9 cellular contexts compared by ENCODE assay signal in the genomic region with DNA sequence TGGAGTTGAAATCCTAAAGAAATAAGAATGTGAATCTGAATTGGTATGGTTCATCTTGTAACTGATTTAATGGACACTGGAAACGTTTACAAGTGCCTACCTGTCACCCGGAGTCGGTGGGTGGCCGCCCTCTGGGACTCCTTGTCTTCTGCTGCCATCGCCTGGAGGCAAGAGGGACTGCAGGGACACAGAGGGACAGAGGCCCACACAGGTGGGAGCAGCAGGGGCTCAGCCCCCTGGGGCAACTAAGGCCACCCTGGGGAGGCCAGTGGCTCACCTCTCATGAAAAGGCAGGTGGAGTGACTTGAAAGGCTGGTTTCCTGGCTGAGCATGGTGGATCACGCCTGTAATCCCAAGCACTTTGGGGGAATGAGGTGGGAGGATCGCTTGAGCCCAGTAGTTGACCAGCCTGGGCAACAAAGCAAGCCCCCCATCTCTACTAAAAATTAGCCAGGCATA. TPM values are rescaled to one million over a fixed set of nuclear protein-coding genes. Genes with fewer than 3 reads are reported as not detected.
A peak's percentile ranks its signal among the peaks of the same experiment; 100 is the strongest.
DNase-seq lines count a peak whose midpoint lies in the region; ATAC-seq and TF ChIP-seq lines count a peak whose summit lies in the region.
"Had no signal": no experiment of that assay in that cellular context is flagged by ENCODE, and none has a peak within 500 bp of the region (broad histone marks: within the 10 kb centered on the region; RNA-seq: fewer than 3 reads in every experiment).

No MANE protein-coding gene starts in this region.

- no peak overlapping the region for H3K27ac Mint-ChIP-seq in GM23338

- DNase-seq in AG09319 (ENCODE audit: extremely low read depth, low read depth) = peak; percentile 44
- DNase-seq in GM23338 (ENCODE audit: low spot score) = peak; percentile 77
- DNase-seq in NCI-H446 (lab: John Stamatoyannopoulos, UW) = peak; percentile 21 to 70
- DNase-seq in activated CD4-positive, alpha-beta T cell treated with anti-CD3 and anti-CD28 coated beads for 4 hours = peak; percentile 80 to 82
- peak; percentile 83 for DNase-seq in cerebellum (ENCODE audit: low spot score)
- peak; percentile 68 to 94 for DNase-seq in lower leg skin (ENCODE audit: low spot score in 2 of 2)
- DNase-seq in stimulated activated CD4-positive, alpha-beta T cell treated with anti-CD3 and anti-CD28 coated beads, TNF-alpha, amount 100 ng/mL, for 48 hours (ENCODE audit: low read depth in 3 of 3) = peak; percentile 70 to 79 (median 73)
- DNase-seq in GF-D8 (lab: John Stamatoyannopoulos, UW) = no peak

- H3K36me3 Mint-ChIP-seq in GM23338 (ENCODE audit: low read depth) = no peaks in the 10 kb centered on the region

- H3K9me2 ChIP-seq in GM23338 (ENCODE audit: insufficient read depth) = no peaks in the 10 kb centered on the region

- TF ChIP-seq CTCF in AG09319 (IDR thresholded peaks at IDR 0.05; ENCODE audit: low read depth, low read length) (peak; percentile 95), GM23338 (conservative IDR thresholded peaks at IDR 0.05; ENCODE audit: low read depth in 2 of 2) (peak; percentile 81 to 97), lower leg skin (IDR thresholded peaks at IDR 0.05) (peak in 2 of 3 donors; percentile 45 to 95)

- H3K4me3 Mint-ChIP-seq in GM23338 = no peak overlapping the region

- no peak overlapping the region; the same call in 1 of the 2 replicates for H3K4me2 ChIP-seq in GM23338

- peaks cover 4% of the 10 kb centered on the region for H3K27me3 Mint-ChIP-seq in GM23338 (ENCODE audit: insufficient read depth, low read depth, poor library complexity)

- H3K36me3 ChIP-seq in GM23338 (ENCODE audit: insufficient read depth) = no peaks in the 10 kb centered on the region

- H3F3A ChIP-seq in GM23338 (replicated peaks; ENCODE audit: low read depth) = 0 out of 2 replicates have a peak, but pooled peaks cover 5% of the 10 kb centered on the region

- H2AFZ ChIP-seq in GM23338 = peak overlapping the region; percentile 72; the same call in 1 of the 2 replicates

- intact Hi-C loops in lower leg skin (cut with DNase I; ENCODE audit: low total_unique reads) = no loop called here

- no peaks in the 10 kb centered on the region for H3K4me1 Mint-ChIP-seq in GM23338

- no peaks in the 10 kb centered on the region for H3K9me3 Mint-ChIP-seq in GM23338

- ATAC-seq in GM23338 = peak; percentile 95

- WGBS in lower leg skin, 2 donors = 23 to 24% methylated on average over 7 of the region's 7 CpGs

- no peaks in the 10 kb centered on the region for H3K27me3 ChIP-seq in GM23338 (ENCODE audit: insufficient read depth)

- H3K4me3 ChIP-seq in GM23338 = no peak overlapping the region
- H3K4me3 ChIP-seq in lower leg skin (ENCODE audit: low read depth, poor library complexity, severe bottlenecking) = no peak overlapping the region

- H4K20me1 ChIP-seq in GM23338 (replicated peaks; ENCODE audit: insufficient read depth) = no peaks in the 10 kb centered on the region

- TF ChIP-seq POLR2A in lower leg skin (IDR thresholded peaks at IDR 0.05) = no peak

- H3K27ac ChIP-seq in GM23338 (ENCODE audit: low read depth) = no peak overlapping the region; the same call in 1 of the 2 replicates

- no peaks in the 10 kb centered on the region for H3K4me1 ChIP-seq in GM23338 (ENCODE audit: insufficient read depth)

- H3K79me2 ChIP-seq in GM23338 (replicated peaks; ENCODE audit: insufficient read depth) = no peaks in the 10 kb centered on the region

TF ChIP-seq in GM23338, 12 proteins besides CTCF, POLR2A, EP300 and RAD21 (continues in another document):
- TF ChIP-seq EZH2phosphoT487 (IDR thresholded peaks at IDR 0.05; ENCODE audit: unreplicated experiment) (no peak), ZNF114 (CRISPR knock-in tag; IDR thresholded peaks at IDR 0.05) (no peak), ZNF331 (CRISPR knock-in tag; IDR thresholded peaks at IDR 0.05; ENCODE audit: low read depth) (no peak), POLR2AphosphoS5 (IDR thresholded peaks at IDR 0.05; ENCODE audit: low read depth) (no peak), REST (IDR thresholded peaks at IDR 0.05; ENCODE audit: unreplicated experiment) (no peak), NANOG (IDR thresholded peaks at IDR 0.05; ENCODE audit: borderline replicate concordance) (no peak)
- TF ChIP-seq, protein P1, sequence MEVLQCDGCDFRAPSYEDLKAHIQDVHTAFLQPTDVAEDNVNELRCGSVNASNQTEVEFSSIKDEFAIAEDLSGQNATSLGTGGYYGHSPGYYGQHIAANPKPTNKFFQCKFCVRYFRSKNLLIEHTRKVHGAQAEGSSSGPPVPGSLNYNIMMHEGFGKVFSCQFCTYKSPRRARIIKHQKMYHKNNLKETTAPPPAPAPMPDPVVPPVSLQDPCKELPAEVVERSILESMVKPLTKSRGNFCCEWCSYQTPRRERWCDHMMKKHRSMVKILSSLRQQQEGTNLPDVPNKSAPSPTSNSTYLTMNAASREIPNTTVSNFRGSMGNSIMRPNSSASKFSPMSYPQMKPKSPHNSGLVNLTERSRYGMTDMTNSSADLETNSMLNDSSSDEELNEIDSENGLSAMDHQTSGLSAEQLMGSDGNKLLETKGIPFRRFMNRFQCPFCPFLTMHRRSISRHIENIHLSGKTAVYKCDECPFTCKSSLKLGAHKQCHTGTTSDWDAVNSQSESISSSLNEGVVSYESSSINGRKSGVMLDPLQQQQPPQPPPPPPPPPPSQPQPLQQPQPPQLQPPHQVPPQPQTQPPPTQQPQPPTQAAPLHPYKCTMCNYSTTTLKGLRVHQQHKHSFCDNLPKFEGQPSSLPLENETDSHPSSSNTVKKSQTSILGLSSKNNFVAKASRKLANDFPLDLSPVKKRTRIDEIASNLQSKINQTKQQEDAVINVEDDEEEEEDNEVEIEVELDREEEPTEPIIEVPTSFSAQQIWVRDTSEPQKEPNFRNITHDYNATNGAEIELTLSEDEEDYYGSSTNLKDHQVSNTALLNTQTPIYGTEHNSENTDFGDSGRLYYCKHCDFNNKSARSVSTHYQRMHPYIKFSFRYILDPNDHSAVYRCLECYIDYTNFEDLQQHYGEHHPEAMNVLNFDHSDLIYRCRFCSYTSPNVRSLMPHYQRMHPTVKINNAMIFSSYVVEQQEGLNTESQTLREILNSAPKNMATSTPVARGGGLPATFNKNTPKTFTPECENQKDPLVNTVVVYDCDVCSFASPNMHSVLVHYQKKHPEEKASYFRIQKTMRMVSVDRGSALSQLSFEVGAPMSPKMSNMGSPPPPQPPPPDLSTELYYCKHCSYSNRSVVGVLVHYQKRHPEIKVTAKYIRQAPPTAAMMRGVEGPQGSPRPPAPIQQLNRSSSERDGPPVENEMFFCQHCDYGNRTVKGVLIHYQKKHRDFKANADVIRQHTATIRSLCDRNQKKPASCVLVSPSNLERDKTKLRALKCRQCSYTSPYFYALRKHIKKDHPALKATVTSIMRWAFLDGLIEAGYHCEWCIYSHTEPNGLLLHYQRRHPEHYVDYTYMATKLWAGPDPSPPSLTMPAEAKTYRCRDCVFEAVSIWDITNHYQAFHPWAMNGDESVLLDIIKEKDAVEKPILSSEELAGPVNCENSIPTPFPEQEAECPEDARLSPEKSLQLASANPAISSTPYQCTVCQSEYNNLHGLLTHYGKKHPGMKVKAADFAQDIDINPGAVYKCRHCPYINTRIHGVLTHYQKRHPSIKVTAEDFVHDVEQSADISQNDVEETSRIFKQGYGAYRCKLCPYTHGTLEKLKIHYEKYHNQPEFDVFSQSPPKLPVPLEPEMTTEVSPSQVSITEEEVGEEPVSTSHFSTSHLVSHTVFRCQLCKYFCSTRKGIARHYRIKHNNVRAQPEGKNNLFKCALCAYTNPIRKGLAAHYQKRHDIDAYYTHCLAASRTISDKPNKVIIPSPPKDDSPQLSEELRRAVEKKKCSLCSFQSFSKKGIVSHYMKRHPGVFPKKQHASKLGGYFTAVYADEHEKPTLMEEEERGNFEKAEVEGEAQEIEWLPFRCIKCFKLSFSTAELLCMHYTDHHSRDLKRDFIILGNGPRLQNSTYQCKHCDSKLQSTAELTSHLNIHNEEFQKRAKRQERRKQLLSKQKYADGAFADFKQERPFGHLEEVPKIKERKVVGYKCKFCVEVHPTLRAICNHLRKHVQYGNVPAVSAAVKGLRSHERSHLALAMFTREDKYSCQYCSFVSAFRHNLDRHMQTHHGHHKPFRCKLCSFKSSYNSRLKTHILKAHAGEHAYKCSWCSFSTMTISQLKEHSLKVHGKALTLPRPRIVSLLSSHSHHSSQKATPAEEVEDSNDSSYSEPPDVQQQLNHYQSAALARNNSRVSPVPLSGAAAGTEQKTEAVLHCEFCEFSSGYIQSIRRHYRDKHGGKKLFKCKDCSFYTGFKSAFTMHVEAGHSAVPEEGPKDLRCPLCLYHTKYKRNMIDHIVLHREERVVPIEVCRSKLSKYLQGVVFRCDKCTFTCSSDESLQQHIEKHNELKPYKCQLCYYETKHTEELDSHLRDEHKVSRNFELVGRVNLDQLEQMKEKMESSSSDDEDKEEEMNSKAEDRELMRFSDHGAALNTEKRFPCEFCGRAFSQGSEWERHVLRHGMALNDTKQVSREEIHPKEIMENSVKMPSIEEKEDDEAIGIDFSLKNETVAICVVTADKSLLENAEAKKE (CRISPR knock-in tag; IDR thresholded peaks at IDR 0.05) = no peak

RNA-seq across cellular contexts. Expression of gene TMEM92, which starts 23.2 kb away (rescaled TPM):
- total RNA-seq in GM23338 (2014; rRNA removed; shearing (Covaris generic)) = 7.3 and 9.7 TPM in 2 replicates
- 13.4 and 18.4 TPM in 2 replicates for polyA plus RNA-seq in GM23338 (2016; fragmentation: Nextera tagmentation; extraction: Ambion mirVana)
- total RNA-seq in cerebellum (not detected), lower leg skin (1 to 10 TPM in 1 of 4 donors, not detected in 3; 3.1 TPM)
- total RNA-seq: skeletal muscle tissue had no signal

RNA-seq across cellular contexts. Expression of gene XYLT2, which starts 48.5 kb away (rescaled TPM):
- total RNA-seq in GM23338 (2014; rRNA removed; shearing (Covaris generic)) = 32.8 and 44.9 TPM in 2 replicates
- 14.0 and 14.2 TPM in 2 replicates for polyA plus RNA-seq in GM23338 (2016; fragmentation: Nextera tagmentation; extraction: Ambion mirVana)
- total RNA-seq in cerebellum = 17.8 TPM
- total RNA-seq in lower leg skin = 10 to 100 TPM; 23.5 to 41.3 (median 34.6) TPM
